ENCODE assay signal across 11 cellular contexts in the genomic region with DNA sequence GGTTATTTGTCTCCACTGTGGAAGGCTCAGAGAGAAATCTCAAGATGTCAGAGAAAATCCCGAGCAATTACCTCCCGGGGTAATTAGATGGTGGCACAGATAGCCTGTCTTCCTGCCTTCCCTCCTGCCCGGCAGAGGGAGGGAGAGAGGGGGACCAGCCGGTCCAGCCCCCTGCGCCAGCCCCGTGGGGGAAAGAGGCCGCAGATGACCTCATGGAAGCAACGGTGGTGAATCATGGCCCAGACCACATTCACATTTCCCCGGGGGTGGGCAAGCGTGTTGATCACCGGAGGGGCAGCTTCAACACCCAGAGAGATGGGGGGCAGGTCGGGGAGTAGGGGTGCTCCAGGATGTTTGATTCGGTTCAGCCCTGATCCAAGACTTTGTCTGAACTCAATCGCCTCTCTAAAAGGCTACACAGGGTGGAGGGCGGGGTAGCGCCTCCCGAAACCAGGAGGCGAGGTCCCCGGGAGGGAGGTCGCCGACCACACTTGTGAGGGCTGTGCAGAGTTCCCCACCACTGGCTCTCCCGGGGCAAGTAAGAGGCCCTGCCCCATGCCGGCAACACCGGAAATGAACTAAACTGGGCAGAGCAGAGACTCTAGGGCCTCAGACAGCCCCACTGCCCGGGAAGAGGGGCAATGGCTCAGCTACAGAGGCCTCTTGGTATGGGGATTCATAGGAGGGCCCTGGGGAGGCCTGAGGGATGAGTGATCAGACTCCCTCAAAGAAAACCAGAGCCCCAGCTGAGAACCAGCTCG.
A peak's percentile ranks its signal among the peaks of the same experiment; 100 is the strongest.
DNase-seq lines count a peak whose midpoint lies in the region; ATAC-seq, FAIRE-seq and TF ChIP-seq lines count a peak whose summit lies in the region.
"Had no signal": no experiment of that assay in that cellular context is flagged by ENCODE, and none has a peak within 500 bp of the region (broad histone marks: within the 10 kb centered on the region; RNA-seq: fewer than 3 reads in every experiment).

No MANE protein-coding gene starts in this region.

- H3K4me3 ChIP-seq in H1 (ENCODE audit: extremely low read depth in 1 of 4, insufficient read depth in 2 of 4, low read depth in 3 of 4, low read length in 4 of 4) (no peak overlapping the region), neuronal stem cell (ENCODE audit: low read length in 2 of 2) (no peak overlapping the region)

- no peak for ATAC-seq in HG02623 (IDR thresholded peaks at IDR 0.05; ENCODE audit: unreplicated experiment)

- no peak overlapping the region for H2BK20ac ChIP-seq in H1 (ENCODE audit: low read length)

- H2BK5ac ChIP-seq in H1 (ENCODE audit: low read depth, low read length) (no peak overlapping the region), neuronal stem cell (ENCODE audit: low read length) (peak overlapping the region; percentile 2)

- H3K23ac ChIP-seq in H1 (ENCODE audit: insufficient read length) (no peak overlapping the region), neuronal stem cell (ENCODE audit: low read depth, low read length, poor library complexity) (no peak overlapping the region)

- H4K8ac ChIP-seq in H1 (ENCODE audit: extremely low read depth, insufficient read depth, low read length) = peak overlapping the region; percentile 28; the same call in 1 of the 2 replicates
- no peak overlapping the region for H4K8ac ChIP-seq in neuronal stem cell (ENCODE audit: low read depth, low read length)

- no peak overlapping the region for H3K9ac ChIP-seq in H1 (replicated peaks in 1 of 4; ENCODE audit: extremely low read depth in 1 of 4, low read depth in 3 of 4, low read length in 3 of 4)
- no peak overlapping the region for H3K9ac ChIP-seq in neuronal stem cell (ENCODE audit: low read depth, low read length, poor library complexity)

- no peak overlapping the region for H2BK120ac ChIP-seq in H1 (replicated peaks; ENCODE audit: low read depth, low read length)
- no peak overlapping the region for H2BK120ac ChIP-seq in neuronal stem cell (ENCODE audit: low read depth, low read length)

- CTCF ChIA-PET in H1 (lab: Charles Lee; ENCODE audit: partially characterized antibody) = interaction anchor here (1.2 kb wide), 1 partner anchor 17 kb away, joined by 3 read pairs; no protein-coding TSS in a partner anchor

- H3K23me2 ChIP-seq in H1 (ENCODE audit: low read depth, low read length) = no peaks in the 10 kb centered on the region

- H3K4me2 ChIP-seq in H1 (ENCODE audit: insufficient read depth in 1 of 2, low read depth in 2 of 2, low read length in 2 of 2) (no peak overlapping the region), neuronal stem cell (ENCODE audit: insufficient read depth, low read length, poor library complexity, severe bottlenecking) (no peak overlapping the region)

- H3K18ac ChIP-seq in H1 (ENCODE audit: extremely low read depth, low read length) (no peak overlapping the region), neuronal stem cell (ENCODE audit: low read length) (peak overlapping the region; percentile 76)

- no peak for FAIRE-seq in D721Med (lab: Jason Lieb, UNC)
- FAIRE-seq in H1 (lab: Jason Lieb, UNC) = no peak

- H3K9me3 Mint-ChIP-seq in activated naive CD8-positive, alpha-beta T cell treated with anti-CD3 and anti-CD28 coated beads for 36 hours = no peaks in the 10 kb centered on the region
- H3K9me3 Mint-ChIP-seq: memory B cell had no signal

- POLR2A ChIA-PET in H1 (lab: Charles Lee; ENCODE audit: partially characterized antibody) = interaction anchor here (1.2 kb wide), 1 partner anchor 11 kb away, joined by 3 read pairs; no protein-coding TSS in a partner anchor

- H3K4me1 Mint-ChIP-seq in activated naive CD8-positive, alpha-beta T cell treated with anti-CD3 and anti-CD28 coated beads for 36 hours = no peaks in the 10 kb centered on the region
- H3K4me1 Mint-ChIP-seq: memory B cell had no signal

- no peaks in the 10 kb centered on the region for H3K36me3 Mint-ChIP-seq in activated naive CD8-positive, alpha-beta T cell treated with anti-CD3 and anti-CD28 coated beads for 36 hours
- H3K36me3 Mint-ChIP-seq: memory B cell had no signal

- no peaks in the 10 kb centered on the region for H4K20me1 ChIP-seq in H1 (replicated peaks in 1 of 2; ENCODE audit: control insufficient read depth in 1 of 2, insufficient read depth in 2 of 2, low read length in 2 of 2)

- H3K4ac ChIP-seq in H1 (replicated peaks; ENCODE audit: insufficient read length, low read depth, low read length) (no peak overlapping the region), neuronal stem cell (ENCODE audit: low read length) (no peak overlapping the region)

- 0 out of 2 replicates have a peak overlapping the region, but pooled peaks have one; percentile 7 for H2AFZ ChIP-seq in H1 (ENCODE audit: low read length)
- H2AFZ ChIP-seq in neuronal stem cell (ENCODE audit: low read length) = peak overlapping the region; percentile 49

- H3K9me3 ChIP-seq in H1 (ENCODE audit: insufficient read depth in 2 of 2, low read depth in 1 of 2, low read length in 1 of 2) = no peaks in the 10 kb centered on the region
- H3K9me3 ChIP-seq in neuronal stem cell (replicated peaks in 1 of 2; ENCODE audit: control insufficient read depth in 2 of 2, insufficient read depth in 1 of 2, low read depth in 1 of 2, low read length in 2 of 2) = no peaks in the 10 kb centered on the region

- 84% methylated on average over 23 of the region's 26 CpGs; no CpG with 5 or more reads in 1 of the 2 experiments for WGBS in H1 (ENCODE audit: extremely low coverage in 1 of 2, insufficient coverage in 1 of 2, insufficient read length in 1 of 2, insufficient replicate concordance in 2 of 2, low coverage in 1 of 2, low lambda C conversion rate in 2 of 2, missing lambda C conversion rate in 1 of 2), 2 experiments
- no CpG with 5 or more reads among the region's 26 CpGs for WGBS in neuronal stem cell (ENCODE audit: extremely low coverage in 2 of 2, insufficient read length in 2 of 2, insufficient replicate concordance in 1 of 2), 2 donors

- H3K27ac ChIP-seq in H1 (ENCODE audit: low read depth, low read length) (no peak overlapping the region), neuronal stem cell (replicated peaks; ENCODE audit: low read length) (no peak overlapping the region)

- H3K27me3 Mint-ChIP-seq in activated naive CD8-positive, alpha-beta T cell treated with anti-CD3 and anti-CD28 coated beads for 36 hours = no peaks in the 10 kb centered on the region

- peak; percentile 48 for DNase-seq in D721Med (ENCODE audit: insufficient read length, low spot score)
- DNase-seq in NOMO-1 treated with DMSO at 0.1 percent for 48 hours (lab: John Stamatoyannopoulos, UW; ENCODE audit: unreplicated experiment) = peak; percentile 99
- DNase-seq in H1 (ENCODE audit: low read depth in 1 of 2, low spot score in 2 of 2) = no peak
- no peak for DNase-seq in neuronal stem cell (ENCODE audit: low spot score)
- no peak for DNase-seq in NCI-H524 (lab: John Stamatoyannopoulos, UW)
- no peak for DNase-seq in activated naive CD8-positive, alpha-beta T cell treated with anti-CD3 and anti-CD28 coated beads for 36 hours
- DNase-seq in stimulated activated CD4-positive, alpha-beta T cell treated with anti-CD3 and anti-CD28 coated beads, Interleukin-12 subunit alpha, Interleukin-12 subunit beta, amount 100 ng/mL, for 4 hours = no peak
- DNase-seq: central memory CD4-positive, alpha-beta T cell; DMS153 had no signal

- H4K5ac ChIP-seq in H1 (ENCODE audit: insufficient read length, low read depth, low read length) = no peak overlapping the region

- H2AK5ac ChIP-seq in H1 (ENCODE audit: low read depth, low read length) = no peak overlapping the region
- no peak overlapping the region for H2AK5ac ChIP-seq in neuronal stem cell (ENCODE audit: low read depth, low read length)

- no peak overlapping the region for H3K56ac ChIP-seq in H1 (replicated peaks; ENCODE audit: insufficient read length, low read depth, low read length)

- H3K14ac ChIP-seq in H1 (ENCODE audit: insufficient read length) = no peak overlapping the region
- no peak overlapping the region for H3K14ac ChIP-seq in neuronal stem cell (ENCODE audit: low read length)

- H3K36me3 ChIP-seq in H1 (ENCODE audit: control insufficient read depth in 2 of 4, insufficient read depth in 4 of 4, low read length in 3 of 4) (no peaks in the 10 kb centered on the region), neuronal stem cell (replicated peaks in 1 of 2; ENCODE audit: control insufficient read depth in 2 of 2, insufficient read depth in 2 of 2, low read length in 2 of 2) (no peaks in the 10 kb centered on the region)

- TF ChIP-seq RAD21 in H1 (IDR thresholded peaks at IDR 0.05 in 1 of 2, conservative IDR thresholded peaks at IDR 0.05 in 1 of 2; ENCODE audit: low read depth in 2 of 2, low read length in 2 of 2) = no peak

- no peak overlapping the region for H2BK15ac ChIP-seq in H1 (ENCODE audit: low read length)
- H2BK15ac ChIP-seq in neuronal stem cell (ENCODE audit: low read length) = peak overlapping the region; percentile 86

- peaks cover 0 to 2% (median 0%) of the 10 kb centered on the region in 4 experiments; a peak in 1 of 7 replicates for H3K4me1 ChIP-seq in H1 (replicated peaks in 1 of 4; ENCODE audit: control insufficient read depth in 3 of 4, insufficient read depth in 4 of 4, low read length in 3 of 4)
- H3K4me1 ChIP-seq in neuronal stem cell (ENCODE audit: control insufficient read depth in 2 of 2, insufficient read depth in 1 of 2, low read depth in 1 of 2, low read length in 2 of 2) = no peaks in the 10 kb centered on the region

- no peak overlapping the region for H3K27ac Mint-ChIP-seq in activated naive CD8-positive, alpha-beta T cell treated with anti-CD3 and anti-CD28 coated beads for 36 hours
- H3K27ac Mint-ChIP-seq: memory B cell had no signal

- H3K79me1 ChIP-seq in H1 (ENCODE audit: low read depth, low read length) (no peaks in the 10 kb centered on the region), neuronal stem cell (ENCODE audit: low read depth, low read length) (no peaks in the 10 kb centered on the region)

- H3K79me2 ChIP-seq in H1 (ENCODE audit: control insufficient read depth in 1 of 2, insufficient read depth in 2 of 2, low read length in 2 of 2) = no peaks in the 10 kb centered on the region

- no peak overlapping the region for H4K91ac ChIP-seq in H1 (replicated peaks; ENCODE audit: insufficient read length, low read length)
- no peak overlapping the region for H4K91ac ChIP-seq in neuronal stem cell (ENCODE audit: low read depth, low read length, poor library complexity)

- H3K4me3 Mint-ChIP-seq in activated naive CD8-positive, alpha-beta T cell treated with anti-CD3 and anti-CD28 coated beads for 36 hours = no peak overlapping the region
- H3K4me3 Mint-ChIP-seq: memory B cell had no signal

- no peak for TF ChIP-seq CTCF in D721Med (IDR thresholded peaks at IDR 0.05; ENCODE audit: insufficient read depth, missing control alignments)
- TF ChIP-seq CTCF in H1 (IDR thresholded peaks at IDR 0.05; ENCODE audit: control extremely low read depth in 1 of 3, insufficient read depth in 1 of 3, low read depth in 1 of 3, low read length in 3 of 3) = no peak

- TF ChIP-seq POLR2A in H1 (IDR thresholded peaks at IDR 0.05; ENCODE audit: control extremely low read depth in 1 of 2, low read depth in 2 of 2, low read length in 2 of 2) = no peak

- H3K27me3 ChIP-seq in H1 (replicated peaks in 1 of 4; ENCODE audit: control insufficient read depth in 3 of 4, extremely low read depth in 1 of 4, insufficient read depth in 3 of 4, low read length in 3 of 4) = no peaks in the 10 kb centered on the region
- H3K27me3 ChIP-seq in neuronal stem cell (ENCODE audit: control insufficient read depth in 3 of 3, insufficient read depth in 3 of 3, low read depth in 1 of 3, low read length in 3 of 3) = no peaks in the 10 kb centered on the region

- no peak overlapping the region for H2BK12ac ChIP-seq in H1 (ENCODE audit: low read depth, low read length)
- H2BK12ac ChIP-seq in neuronal stem cell (ENCODE audit: low read length) = no peak overlapping the region

- TF ChIP-seq EP300 in H1 (IDR thresholded peaks at IDR 0.05; ENCODE audit: borderline replicate concordance in 1 of 2, low read depth in 2 of 2, low read length in 2 of 2) = no peak

Comparison
In these comparisons a context has a peak if more than half of its experiments do, and no peak if none do; other contexts are left out.
1. DNase-seq: peak in D721Med (single experiment) and NOMO-1 treated with DMSO at 0.1 percent for 48 hours (single experiment); none in H1 (0 of 2), neuronal stem cell (single experiment), NCI-H524 (0 of 2), activated naive CD8-positive, alpha-beta T cell treated with anti-CD3 and anti-CD28 coated beads for 36 hours (single experiment) and stimulated activated CD4-positive, alpha-beta T cell treated with anti-CD3 and anti-CD28 coated beads, Interleukin-12 subunit alpha, Interleukin-12 subunit beta, amount 100 ng/mL, for 4 hours (single experiment).